Comparison of ENCODE assay signal across 8 cellular contexts in the genomic region with DNA sequence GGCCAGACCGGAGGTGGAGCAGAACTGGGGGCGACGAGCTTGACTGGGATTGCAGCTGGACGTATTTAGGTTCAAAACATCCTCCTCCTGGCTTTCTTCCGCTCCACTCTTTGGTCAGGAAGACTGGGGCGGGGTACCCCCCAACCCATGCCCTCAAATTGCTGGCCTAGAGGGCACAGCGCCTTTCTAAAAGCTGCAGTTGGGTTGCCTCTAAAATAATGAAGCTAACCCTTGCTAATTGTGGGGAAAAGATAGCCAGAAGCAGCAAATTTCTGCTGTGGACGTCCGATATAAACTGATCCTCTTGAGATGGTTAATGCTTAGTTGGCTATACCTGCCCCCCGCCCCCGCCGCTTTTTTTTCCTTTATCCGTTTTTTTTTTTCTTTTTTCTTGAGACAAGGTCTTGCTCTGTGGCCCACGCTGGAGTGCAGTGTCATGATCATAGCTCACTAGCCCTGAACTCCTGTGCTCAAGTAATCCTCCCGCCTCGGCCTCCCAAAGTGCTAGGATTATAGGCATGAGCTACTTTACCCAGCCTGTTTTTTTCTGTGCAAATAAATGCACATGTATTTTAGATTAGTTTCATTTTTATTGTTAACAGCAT. TPM values are rescaled to one million over a fixed set of nuclear protein-coding genes. Genes with fewer than 3 reads are reported as not detected.
DNase-seq lines count a peak whose midpoint lies in the region; ATAC-seq and TF ChIP-seq lines count a peak whose summit lies in the region.

No MANE protein-coding gene starts in this region.

- H3K4me3 Mint-ChIP-seq in naive thymus-derived CD8-positive, alpha-beta T cell, result peak overlapping the region; percentile 83 to 97 (median 90)

- peak overlapping the region; percentile 13; the same call in 1 of the 2 replicates for H2AFZ ChIP-seq in OCI-LY7 (ENCODE audit: low read length)

- no peaks in the 10 kb centered on the region for H3K27me3 Mint-ChIP-seq in naive thymus-derived CD8-positive, alpha-beta T cell

- POLR2A ChIA-PET in OCI-LY7 (lab: Charles Lee), result interaction anchor here (0.6 to 2.1 kb wide), 10 partner anchors 27 to 582 kb away, joined by 3 to 7 read pairs (median 4); no protein-coding TSS in a partner anchor
- POLR2A ChIA-PET in naive thymus-derived CD8-positive, alpha-beta T cell (lab: Charles Lee), result interaction anchor here (0.6 to 2.8 kb wide), 8 partner anchors 21 to 117 kb away, joined by 3 to 22 read pairs (median 6); a partner anchor contains a TSS

- H3K9me3 Mint-ChIP-seq in naive thymus-derived CD8-positive, alpha-beta T cell, result no peaks in the 10 kb centered on the region

- peaks cover 12% of the 10 kb centered on the region; the same call in 1 of the 2 replicates for H4K20me1 ChIP-seq in OCI-LY7 (ENCODE audit: insufficient read depth, low read length)

- peak overlapping the region; percentile 71 for H3K27ac ChIP-seq in OCI-LY7 (ENCODE audit: low read depth, low read length, poor library complexity, severe bottlenecking)
- H3K27ac ChIP-seq in dorsolateral prefrontal cortex, result peak overlapping the region in 54 of 59 donors; percentile 24 to 97 (median 86)

- peaks cover 29 to 63% (median 54%) of the 10 kb centered on the region in 4 donors for H3K4me1 Mint-ChIP-seq in naive thymus-derived CD8-positive, alpha-beta T cell

- no peaks in the 10 kb centered on the region for H3K9me3 ChIP-seq in OCI-LY7 (ENCODE audit: low read length)

- no peaks in the 10 kb centered on the region for H3K9me2 ChIP-seq in OCI-LY7 (ENCODE audit: insufficient read depth, low read length)

- CTCF ChIA-PET in OCI-LY7 (lab: Charles Lee; ENCODE audit: unreplicated experiment), result no interaction called here

- intact Hi-C loops in OCI-LY7 (cut with micrococcal nuclease; ENCODE audit: unreplicated experiment), result loop anchor here (1.0 to 5.0 kb wide), 3 partner anchors 29 to 86 kb away; a partner anchor contains a TSS
- intact Hi-C loops in dorsolateral prefrontal cortex (cut with DNase I), result loop anchor here (1.0 to 2.0 kb wide), 4 partner anchors 29 to 85 kb away; a partner anchor contains a TSS

- H3K27me3 ChIP-seq in dorsolateral prefrontal cortex, result no peaks in the 10 kb centered on the region

- TSS peak; percentile 88 for BruUV-seq in OCI-LY7 (replicated peaks; lab: Mats Ljungman, UMichigan)

- ATAC-seq in naive thymus-derived CD8-positive, alpha-beta T cell, result no peak
- ATAC-seq in GM19452 (IDR thresholded peaks at IDR 0.05; ENCODE audit: unreplicated experiment), result no peak
- no peak for ATAC-seq in GM21717 (IDR thresholded peaks at IDR 0.05; ENCODE audit: unreplicated experiment)
- no peak for ATAC-seq in HG02840 (IDR thresholded peaks at IDR 0.05; ENCODE audit: low FRiP score, unreplicated experiment)

- H3K4me3 ChIP-seq in OCI-LY7 (ENCODE audit: low read depth, low read length, poor library complexity, severe bottlenecking) (peak overlapping the region; percentile 96), dorsolateral prefrontal cortex (peak overlapping the region; percentile 66 to 100 (median 94))

- peaks cover 73% of the 10 kb centered on the region for H3K79me2 ChIP-seq in OCI-LY7 (ENCODE audit: insufficient read depth, low read depth, low read length)

- H3K4me2 ChIP-seq in OCI-LY7 (ENCODE audit: low read length), result peak overlapping the region; percentile 95

- H3K36me3 ChIP-seq in OCI-LY7 (ENCODE audit: insufficient read depth, low read length), result peaks cover 36% of the 10 kb centered on the region

- H3K27ac Mint-ChIP-seq in naive thymus-derived CD8-positive, alpha-beta T cell, result peak overlapping the region; percentile 81 to 97 (median 90)

- DNase-seq in ELR (ENCODE audit: low read depth), result peak; percentile 34
- DNase-seq in OCI-LY7 (ENCODE audit: low spot score), result peak; percentile 31
- DNase-seq in dorsolateral prefrontal cortex, result no peak
- no peak for DNase-seq in naive thymus-derived CD8-positive, alpha-beta T cell
- DNase-seq in NCI-H2029 treated with DMSO at 0.1 percent for 48 hours (lab: John Stamatoyannopoulos, UW), result no peak

- peaks cover 33% of the 10 kb centered on the region for H3K4me1 ChIP-seq in OCI-LY7 (ENCODE audit: insufficient read depth, low read length, poor library complexity, severe bottlenecking)

- peaks cover 0 to 20% (median 0%) of the 10 kb centered on the region in 3 donors for H3K36me3 Mint-ChIP-seq in naive thymus-derived CD8-positive, alpha-beta T cell

- TF ChIP-seq CTCF in OCI-LY7 (conservative IDR thresholded peaks at IDR 0.05; ENCODE audit: low read length), result no peak
- TF ChIP-seq CTCF in dorsolateral prefrontal cortex (IDR thresholded peaks at IDR 0.05 in 54 of 56, conservative IDR thresholded peaks at IDR 0.05 in 2 of 56; ENCODE audit: low read depth in 1 of 56, partially characterized antibody in 56 of 56), result no peak

RNA-seq across cellular contexts. Expression of a gene that starts 0.8 kb away (rescaled TPM):
- total RNA-seq in OCI-LY7 (2014; rRNA removed; shearing (Covaris generic)), result 14.6 and 15.6 TPM in 2 replicates
- total RNA-seq in OCI-LY7 (2022) (87.1 and 87.2 TPM in 2 replicates), dorsolateral prefrontal cortex (10 to 100 TPM; 35.1 to 67.0 (median 47.9) TPM)
- 10 to 100 TPM; 75.6 to 82.0 TPM for total RNA-seq in naive thymus-derived CD8-positive, alpha-beta T cell
- 10 to 100 TPM in 1 of 3 donors, 1 to 10 TPM in 2; 4.7 to 17.8 (median 8.6) TPM for polyA plus RNA-seq in naive thymus-derived CD8-positive, alpha-beta T cell

RNA-seq across cellular contexts. Expression of a gene that starts 29.2 kb away (rescaled TPM):
- 17.3 and 21.1 TPM in 2 replicates for total RNA-seq in OCI-LY7 (2014; rRNA removed; shearing (Covaris generic))
- total RNA-seq in OCI-LY7 (2022), result 37.2 and 41.2 TPM in 2 replicates
- 10 to 100 TPM; 27.5 to 64.1 (median 42.2) TPM for total RNA-seq in dorsolateral prefrontal cortex
- total RNA-seq in naive thymus-derived CD8-positive, alpha-beta T cell, result 10 to 100 TPM; 31.5 to 34.2 TPM
- polyA plus RNA-seq in naive thymus-derived CD8-positive, alpha-beta T cell, result 10 to 100 TPM; 13.6 to 22.3 (median 16.1) TPM

RNA-seq across cellular contexts. Expression of a gene that starts 46.8 kb away (rescaled TPM):
- 5.2 and 6.8 TPM in 2 replicates for total RNA-seq in OCI-LY7 (2014; rRNA removed; shearing (Covaris generic))
- 7.6 and 8.4 TPM in 2 replicates for total RNA-seq in OCI-LY7 (2022)
- total RNA-seq in dorsolateral prefrontal cortex, result 10 to 100 TPM in 26 of 120 experiments, 1 to 10 TPM in 94; 3.5 to 13.9 (median 7.9) TPM
- total RNA-seq in naive thymus-derived CD8-positive, alpha-beta T cell, result 1 to 10 TPM; 4.1 to 4.4 TPM
- 1 to 10 TPM in 1 of 3 donors, under 1 TPM in 1, not detected in 1; 0.23 to 2.0 TPM for polyA plus RNA-seq in naive thymus-derived CD8-positive, alpha-beta T cell

RNA-seq across cellular contexts. Expression of a gene that starts 47.0 kb away (rescaled TPM):
- not detected in 2 replicates for total RNA-seq in OCI-LY7 (2014; rRNA removed; shearing (Covaris generic))
- total RNA-seq in OCI-LY7 (2022) (not detected in 2 replicates), dorsolateral prefrontal cortex (under 1 TPM in 2 of 120 experiments, not detected in 118; 0.51 to 0.90 TPM)
- total RNA-seq in naive thymus-derived CD8-positive, alpha-beta T cell, result not detected
- not detected for polyA plus RNA-seq in naive thymus-derived CD8-positive, alpha-beta T cell

Comparison
In these comparisons a context has a peak if more than half of its experiments do, and no peak if none do; other contexts are left out.
1. DNase-seq: peak in ELR (single experiment) and OCI-LY7 (single experiment); none in dorsolateral prefrontal cortex (0 of 10), naive thymus-derived CD8-positive, alpha-beta T cell (0 of 10) and NCI-H2029 treated with DMSO at 0.1 percent for 48 hours (single experiment).